In the genomic region with DNA sequence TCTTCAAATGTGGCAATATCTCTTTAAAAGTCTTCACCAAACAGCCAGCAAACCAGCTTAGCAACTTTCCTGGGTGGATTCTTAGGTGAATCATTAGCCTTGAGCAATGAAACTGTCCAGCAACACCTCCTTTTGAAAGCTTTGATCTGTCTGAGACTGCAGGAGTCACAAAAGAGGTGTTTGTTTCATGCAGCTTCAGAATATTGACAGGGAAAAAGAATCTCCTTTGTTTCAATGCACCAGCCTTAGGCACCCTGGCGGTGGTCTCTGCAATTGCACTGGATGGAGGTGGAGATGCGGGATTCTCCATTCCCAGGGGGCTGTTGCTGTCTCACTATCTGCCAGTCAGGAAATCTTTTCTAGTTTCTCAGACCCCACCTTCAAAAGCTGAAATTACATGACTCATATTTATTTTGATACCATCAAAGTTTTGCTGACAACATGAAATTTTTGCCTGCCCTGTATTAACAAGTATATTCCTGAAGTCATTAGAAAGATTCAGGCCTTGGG, we compare ENCODE assay signal across 11 cellular contexts.
DNase-seq lines count a peak whose midpoint lies in the region; ATAC-seq, FAIRE-seq and TF ChIP-seq lines count a peak whose summit lies in the region.
"Had no signal": no experiment of that assay in that cellular context is flagged by ENCODE, and none has a peak within 500 bp of the region (broad histone marks: within the 10 kb centered on the region; RNA-seq: fewer than 3 reads in every experiment).

No MANE protein-coding gene starts in this region.

- H4K8ac ChIP-seq in H9 (replicated peaks; ENCODE audit: insufficient read length, low read depth, low read length) = no peak overlapping the region

- H2BK5ac ChIP-seq in H9 (ENCODE audit: insufficient read length, low read length) = no peak overlapping the region

- H2BK20ac ChIP-seq in H9 (ENCODE audit: low read depth, low read length, poor library complexity, severe bottlenecking) = no peak overlapping the region

- H3K9me3 ChIP-seq in BE2C (no peaks in the 10 kb centered on the region), H9 (ENCODE audit: control insufficient read depth, low read depth, low read length) (no peaks in the 10 kb centered on the region)

- H2BK12ac ChIP-seq in H9 (ENCODE audit: insufficient read length, low read depth, low read length) = no peak overlapping the region

- H3K18ac ChIP-seq in H9 (ENCODE audit: insufficient read length, low read depth, low read length) = no peak overlapping the region

- H3K36me3 ChIP-seq in BE2C = no peaks in the 10 kb centered on the region

- H3K4me1 Mint-ChIP-seq in H9 = peaks cover 43 to 44% of the 10 kb centered on the region in 2 experiments
- H3K4me1 Mint-ChIP-seq: CD4-positive, CD25-positive, alpha-beta regulatory T cell had no signal

- no peak overlapping the region for H3K56ac ChIP-seq in H9 (ENCODE audit: insufficient read length, low read depth, low read length)

- no peak overlapping the region for H3K23ac ChIP-seq in H9 (ENCODE audit: insufficient read length, low read depth, low read length)

- H3K4me1 ChIP-seq in BE2C (no peaks in the 10 kb centered on the region), H9 (ENCODE audit: insufficient read depth, low read length) (peaks cover 10% of the 10 kb centered on the region; the same call in 1 of the 2 replicates)

- TF ChIP-seq CTCF in BE2C (IDR thresholded peaks at IDR 0.05; ENCODE audit: low read depth, low read length) (peak; percentile 41), H9 (conservative IDR thresholded peaks at IDR 0.05) (peak; percentile 84)

- H3K4ac ChIP-seq in H9 (ENCODE audit: low read depth, low read length) = no peak overlapping the region

- H2AFZ ChIP-seq in H9 (ENCODE audit: low read length) = no peak overlapping the region

- H3K27ac ChIP-seq in H9 (ENCODE audit: insufficient read length, low read depth, low read length) = no peak overlapping the region
- H3K27ac ChIP-seq in caudate nucleus (ENCODE audit: low read depth, low read length) = no peak overlapping the region

- H3K9ac ChIP-seq in H9 (ENCODE audit: extremely low read depth, insufficient read length, low read length) = no peak overlapping the region

- ATAC-seq in GM21367 (IDR thresholded peaks at IDR 0.05; ENCODE audit: unreplicated experiment) (no peak), HG03095 (IDR thresholded peaks at IDR 0.05; ENCODE audit: unreplicated experiment) (no peak)

- H3K36me3 Mint-ChIP-seq in H9 (ENCODE audit: insufficient read depth in 1 of 3, low read depth in 3 of 3) = no peaks in the 10 kb centered on the region
- H3K36me3 Mint-ChIP-seq: CD4-positive, CD25-positive, alpha-beta regulatory T cell had no signal

- H3K27me3 ChIP-seq in BE2C (no peaks in the 10 kb centered on the region), H9 (ENCODE audit: insufficient read depth, low read length) (no peaks in the 10 kb centered on the region)

- H4K5ac ChIP-seq in H9 (ENCODE audit: insufficient read length, low read depth, low read length) = no peak overlapping the region

- no peak overlapping the region for H2BK120ac ChIP-seq in H9 (ENCODE audit: low read depth, low read length, poor library complexity, severe bottlenecking)

- H2AK5ac ChIP-seq in H9 (ENCODE audit: insufficient read length, low read length) = no peak overlapping the region

- no peak overlapping the region for H4K91ac ChIP-seq in H9 (ENCODE audit: insufficient read length, low read depth, low read length)

- no CpG with 5 or more reads among the region's 2 CpGs for WGBS in H9 (ENCODE audit: extremely low coverage, insufficient read length, low lambda C conversion rate)

- H3T11ph ChIP-seq in H9 (ENCODE audit: low read length) = no peak overlapping the region

- peak; percentile 23 for DNase-seq in BE2C
- DNase-seq in H9 = peak; percentile 67
- DNase-seq in RKO (ENCODE audit: low spot score) = peak; percentile 25
- DNase-seq in caudate nucleus (lab: John Stamatoyannopoulos, UW) = no peak
- no peak for DNase-seq in NCI-H2227 treated with DMSO at 0.1 percent for 48 hours (lab: John Stamatoyannopoulos, UW)
- DNase-seq: CD4-positive, CD25-positive, alpha-beta regulatory T cell; central memory CD4-positive, alpha-beta T cell; NCI-H1436 had no signal

- no peak overlapping the region for H3K4me3 Mint-ChIP-seq in H9
- H3K4me3 Mint-ChIP-seq: CD4-positive, CD25-positive, alpha-beta regulatory T cell had no signal

- no peaks in the 10 kb centered on the region for H3K79me2 ChIP-seq in H9 (ENCODE audit: insufficient read depth, low read length)

- H3K79me1 ChIP-seq in H9 (ENCODE audit: insufficient read depth, low read depth, low read length, poor library complexity, severe bottlenecking) = no peaks in the 10 kb centered on the region

- no peak overlapping the region for H3K4me2 ChIP-seq in H9 (ENCODE audit: insufficient read depth, insufficient read length, low read length)

- H2BK15ac ChIP-seq in H9 (ENCODE audit: low read depth, low read length) = no peak overlapping the region

- H3K27me3 Mint-ChIP-seq in H9 (ENCODE audit: low read depth) = no peaks in the 10 kb centered on the region
- H3K27me3 Mint-ChIP-seq: CD4-positive, CD25-positive, alpha-beta regulatory T cell had no signal

- no peak overlapping the region for H3K14ac ChIP-seq in H9 (ENCODE audit: insufficient read depth, low read length)

- FAIRE-seq in islet of Langerhans (lab: Jason Lieb, UNC) = peak; percentile 60

- H3K27ac Mint-ChIP-seq in H9 = 0 out of 7 replicates have a peak overlapping the region, but pooled peaks of 1 of the 3 experiments have one; percentile 44
- H3K27ac Mint-ChIP-seq: CD4-positive, CD25-positive, alpha-beta regulatory T cell had no signal

- no peaks in the 10 kb centered on the region; a peak in 1 of 5 replicates for H3K9me3 Mint-ChIP-seq in H9

- H3K23me2 ChIP-seq in H9 (ENCODE audit: insufficient read length, low read depth, low read length, poor library complexity, severe bottlenecking) = no peaks in the 10 kb centered on the region

- no peak overlapping the region for H3K4me3 ChIP-seq in BE2C (ENCODE audit: low read depth, low read length)

- no peaks in the 10 kb centered on the region for H4K20me1 ChIP-seq in H9 (ENCODE audit: control insufficient read depth, insufficient read depth, insufficient read length)

Comparison
In these comparisons a context has a peak if more than half of its experiments do, and no peak if none do; other contexts are left out.
1. DNase-seq: peak in BE2C (single experiment), H9 (single experiment) and RKO (single experiment); none in caudate nucleus (0 of 61) and NCI-H2227 treated with DMSO at 0.1 percent for 48 hours (single experiment).